Comparison of ENCODE assay signal across 6 cellular contexts in the genomic region with DNA sequence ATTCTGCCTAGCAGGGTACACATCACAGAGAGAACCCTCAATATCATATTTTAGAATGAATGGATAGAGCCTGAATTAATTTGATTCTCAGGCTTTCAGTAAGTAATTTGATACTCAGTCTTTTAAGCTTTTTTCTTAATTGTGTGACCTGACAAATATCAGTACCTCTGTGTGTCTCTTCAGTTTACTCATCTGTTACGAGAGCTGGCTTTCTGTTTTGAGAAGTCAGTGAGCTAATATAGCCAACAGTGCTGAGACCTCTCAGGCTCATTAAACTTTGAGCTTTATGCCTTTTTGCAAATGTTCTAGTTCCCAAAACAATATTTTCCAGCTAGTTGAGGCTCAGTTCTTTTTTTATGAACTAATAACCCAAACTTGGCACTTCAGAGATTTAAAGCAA.
DNase-seq lines count a peak whose midpoint lies in the region; ATAC-seq and TF ChIP-seq lines count a peak whose summit lies in the region.
"Not testable (repeated sequence)": the region's sequence is repeated elsewhere in the genome, so short reads cannot be mapped to it uniquely, and the experiment has no call there.

No MANE protein-coding gene starts in this region.

- H3K36me3 ChIP-seq in SU-DHL-6 (ENCODE audit: low read length), result not testable (repeated sequence)

- H3K9me3 Mint-ChIP-seq in stimulated activated effector memory CD8-positive, alpha-beta T cell treated with anti-CD3 and anti-CD28 coated beads, Interleukin-12 subunit alpha, Interleukin-12 subunit beta, amount 100 ng/mL, for 72 hours, result not testable (repeated sequence)

- ATAC-seq in GM18511 (IDR thresholded peaks at IDR 0.05; ENCODE audit: unreplicated experiment), result peak; percentile 69
- ATAC-seq in HG02870 (IDR thresholded peaks at IDR 0.05; ENCODE audit: unreplicated experiment), result peak; percentile 63
- ATAC-seq in stimulated activated effector memory CD8-positive, alpha-beta T cell treated with anti-CD3 and anti-CD28 coated beads, Interleukin-12 subunit alpha, Interleukin-12 subunit beta, amount 100 ng/mL, for 72 hours, result peak; percentile 80

- POLR2A ChIA-PET in GM10248 (lab: Yijun Ruan, JAX), result not testable (repeated sequence)

- DNase-seq in GM10248 (ENCODE audit: extremely low spot score), result peak; percentile 3
- DNase-seq in NCI-H1105 treated with DMSO at 0.1 percent for 48 hours (lab: John Stamatoyannopoulos, UW), result peak; percentile 44
- not testable (repeated sequence) for DNase-seq in stimulated activated effector memory CD8-positive, alpha-beta T cell treated with anti-CD3 and anti-CD28 coated beads, Interleukin-12 subunit alpha, Interleukin-12 subunit beta, amount 100 ng/mL, for 72 hours (ENCODE audit: low spot score in 2 of 2)

- not testable (repeated sequence) for H3K79me2 ChIP-seq in SU-DHL-6 (ENCODE audit: insufficient read depth, low read length)

- not testable (repeated sequence) for H3K4me3 Mint-ChIP-seq in stimulated activated effector memory CD8-positive, alpha-beta T cell treated with anti-CD3 and anti-CD28 coated beads, Interleukin-12 subunit alpha, Interleukin-12 subunit beta, amount 100 ng/mL, for 72 hours

- not testable (repeated sequence) for H3K27ac Mint-ChIP-seq in stimulated activated effector memory CD8-positive, alpha-beta T cell treated with anti-CD3 and anti-CD28 coated beads, Interleukin-12 subunit alpha, Interleukin-12 subunit beta, amount 100 ng/mL, for 72 hours

- H4K20me1 ChIP-seq in SU-DHL-6 (ENCODE audit: low read depth, low read length), result not testable (repeated sequence)

- not testable (repeated sequence) for TF ChIP-seq CTCF in GM10248 (IDR thresholded peaks at IDR 0.05; ENCODE audit: control extremely low read depth, extremely low read depth, low read depth, missing control alignments); SU-DHL-6 (IDR thresholded peaks at IDR 0.05; ENCODE audit: insufficient read depth, low read length, poor library complexity, severe bottlenecking)

- not testable (repeated sequence) for H3K9me2 ChIP-seq in SU-DHL-6 (replicated peaks; ENCODE audit: insufficient read depth, low read length)

- H3K4me3 ChIP-seq in SU-DHL-6 (ENCODE audit: insufficient read depth, low read length, poor library complexity, severe bottlenecking), result not testable (repeated sequence)

- H2AFZ ChIP-seq in SU-DHL-6 (ENCODE audit: low read depth, low read length, severe bottlenecking), result not testable (repeated sequence)

- peak overlapping the region; percentile 48 for H3K9ac ChIP-seq in SU-DHL-6 (ENCODE audit: low read length)

- not testable (repeated sequence) for H3K27me3 ChIP-seq in SU-DHL-6 (ENCODE audit: low read length)

- peak overlapping the region; percentile 63 for H3K27ac ChIP-seq in SU-DHL-6 (ENCODE audit: low read depth, low read length)

- H3F3A ChIP-seq in SU-DHL-6 (ENCODE audit: insufficient read depth), result not testable (repeated sequence)

- not testable (repeated sequence) for H3K4me1 Mint-ChIP-seq in stimulated activated effector memory CD8-positive, alpha-beta T cell treated with anti-CD3 and anti-CD28 coated beads, Interleukin-12 subunit alpha, Interleukin-12 subunit beta, amount 100 ng/mL, for 72 hours

- H3K9me3 ChIP-seq in SU-DHL-6 (ENCODE audit: insufficient read depth, low read length), result not testable (repeated sequence)

- CTCF ChIA-PET in GM10248 (lab: Yijun Ruan, JAX), result not testable (repeated sequence)

- H3K4me2 ChIP-seq in SU-DHL-6 (ENCODE audit: low read depth, low read length, poor library complexity, severe bottlenecking), result peak overlapping the region; percentile 60

- H3K36me3 Mint-ChIP-seq in stimulated activated effector memory CD8-positive, alpha-beta T cell treated with anti-CD3 and anti-CD28 coated beads, Interleukin-12 subunit alpha, Interleukin-12 subunit beta, amount 100 ng/mL, for 72 hours, result not testable (repeated sequence)
